ENCODE assay signal across 8 cellular contexts in the genomic region with DNA sequence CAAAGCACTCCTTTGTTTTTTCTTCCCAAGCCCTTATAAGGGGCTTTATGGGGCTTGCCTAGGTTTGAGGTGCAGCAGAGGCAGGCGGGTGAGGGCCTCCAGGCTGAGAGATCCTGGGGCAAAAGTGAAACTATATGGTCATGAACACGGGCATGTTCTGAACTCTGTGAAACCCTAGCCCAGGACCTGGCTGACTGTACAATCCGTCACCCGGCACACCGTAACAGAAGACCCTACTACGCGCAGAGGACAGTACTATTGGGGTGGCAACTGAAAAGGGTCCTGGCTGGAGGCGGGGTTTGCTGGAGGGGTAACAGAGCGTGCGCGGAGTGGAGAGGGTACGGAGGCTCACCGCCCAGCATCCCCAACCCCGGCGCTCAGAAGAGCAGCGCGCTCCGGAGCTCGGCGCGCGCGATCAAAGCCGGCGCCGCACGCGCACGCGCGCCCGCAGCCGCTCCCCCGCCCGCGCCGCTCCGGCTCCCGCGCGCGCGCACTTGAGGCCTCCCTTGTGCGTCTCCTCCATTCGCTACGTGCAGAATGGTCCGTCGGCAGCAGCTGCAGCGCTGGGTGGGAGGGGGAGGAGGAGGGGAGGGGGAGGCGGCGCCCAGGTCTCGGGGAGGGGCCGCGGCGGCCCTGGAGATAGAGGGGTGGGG. TPM values are rescaled to one million over a fixed set of nuclear protein-coding genes. Genes with fewer than 3 reads are reported as not detected.
A peak's percentile ranks its signal among the peaks of the same experiment; 100 is the strongest.
DNase-seq lines count a peak whose midpoint lies in the region; ATAC-seq and TF ChIP-seq lines count a peak whose summit lies in the region.

No MANE protein-coding gene starts in this region.

- DNase-seq in choroid plexus epithelial cell (ENCODE audit: low read depth) (peak; percentile 80), right lobe of liver (peak; percentile 82 to 95 (median 82)), SW 1271 (lab: John Stamatoyannopoulos, UW) (no peak), SHP77 treated with DMSO at 0.1 percent for 48 hours (lab: John Stamatoyannopoulos, UW) (no peak)
- peak; percentile 44 to 57 (median 53) for DNase-seq in stimulated activated CD4-positive, alpha-beta T cell treated with anti-CD3 and anti-CD28 coated beads, TNF-alpha, amount 100 ng/mL, for 4 hours (ENCODE audit: low read depth in 3 of 3)

- no peak for TF ChIP-seq CTCF in VCaP (conservative IDR thresholded peaks at IDR 0.05)
- no peak for TF ChIP-seq CTCF in choroid plexus epithelial cell (conservative IDR thresholded peaks at IDR 0.05; ENCODE audit: low read depth, low read length)
- TF ChIP-seq CTCF in right lobe of liver (IDR thresholded peaks at IDR 0.05), result no peak

- TF ChIP-seq POLR2A in right lobe of liver (IDR thresholded peaks at IDR 0.05), result peak; percentile 47

- no peaks in the 10 kb centered on the region for H3K9me3 ChIP-seq in right lobe of liver

- WGBS in right lobe of liver (ENCODE audit: insufficient coverage, low coverage, low lambda C conversion rate, missing lambda C conversion rate), result 2% methylated on average over 9 of the region's 55 CpGs

- no peaks in the 10 kb centered on the region for H3K36me3 ChIP-seq in right lobe of liver

- H3K27ac ChIP-seq in VCaP (peak overlapping the region; percentile 74; the same call in 1 of the 2 replicates), right lobe of liver (peak overlapping the region in 2 of 3 donors; percentile 5 to 87)

- peak; percentile 55 for ATAC-seq in GM18909 (IDR thresholded peaks at IDR 0.05; ENCODE audit: poor library complexity, unreplicated experiment)
- ATAC-seq in HG03108 (IDR thresholded peaks at IDR 0.05; ENCODE audit: unreplicated experiment), result peak; percentile 35
- peak; percentile 42 to 80 (median 71) for ATAC-seq in right lobe of liver

- peak overlapping the region; percentile 54 for H3K4me3 ChIP-seq in choroid plexus epithelial cell (ENCODE audit: low read depth, low read length)
- H3K4me3 ChIP-seq in right lobe of liver, result peak overlapping the region; percentile 43 to 55 (median 43)

- H3K27me3 ChIP-seq in right lobe of liver, result no peaks in the 10 kb centered on the region

- intact Hi-C loops in right lobe of liver (cut with DNase I), result no loop called here

- H3K4me1 ChIP-seq in right lobe of liver, result peaks cover 0 to 28% (median 4%) of the 10 kb centered on the region in 4 donors

RNA-seq across cellular contexts. Expression of a gene that starts 54.2 kb away (rescaled TPM):
- 10 to 100 TPM; 26.5 to 70.0 (median 35.4) TPM for total RNA-seq in right lobe of liver

RNA-seq across cellular contexts. Expression of a gene that starts 54.3 kb away (rescaled TPM):
- 10 to 100 TPM; 30.6 to 41.0 (median 36.8) TPM for total RNA-seq in right lobe of liver

Comparison
In these comparisons a context has a peak if more than half of its experiments do, and no peak if none do; other contexts are left out.
1. DNase-seq: peak in choroid plexus epithelial cell (single experiment), right lobe of liver (3 of 3) and stimulated activated CD4-positive, alpha-beta T cell treated with anti-CD3 and anti-CD28 coated beads, TNF-alpha, amount 100 ng/mL, for 4 hours (3 of 3); none in SW 1271 (0 of 2) and SHP77 treated with DMSO at 0.1 percent for 48 hours (single experiment).
2. Peak in every context shown above with its lines, with median percentiles within 50 percentile points of each other: ATAC-seq.